1 cellular context compared by ENCODE assay signal in the genomic region with DNA sequence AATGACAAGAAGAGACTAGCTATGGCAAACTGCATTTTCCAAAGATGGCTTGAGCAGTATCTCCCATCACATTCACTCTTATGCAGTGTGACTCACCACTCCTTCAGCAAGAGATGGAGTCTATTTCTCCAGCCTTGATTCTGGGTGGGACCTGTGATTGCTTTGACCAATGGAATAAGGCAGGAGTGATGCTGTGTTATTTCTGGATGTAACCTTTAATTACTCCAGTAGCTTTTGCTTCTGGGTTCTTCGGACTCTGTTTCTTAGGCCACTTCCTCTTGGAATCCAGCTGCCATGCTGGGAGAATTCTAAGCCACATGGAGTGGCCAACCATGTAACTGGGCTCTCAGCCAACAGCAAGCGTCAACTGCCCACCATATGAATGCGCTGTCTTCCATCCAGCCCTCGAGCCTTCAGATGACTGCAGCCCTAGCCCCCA.
TF ChIP-seq lines count a peak whose summit lies in the region.

No MANE protein-coding gene starts in this region.

TF ChIP-seq in K562, 482 proteins besides CTCF, POLR2A, EP300 and RAD21 (continued from another document):
- TF ChIP-seq ILK (tag; IDR thresholded peaks at IDR 0.05; ENCODE audit: borderline replicate concordance, low read depth) (no peak), POLR2B (IDR thresholded peaks at IDR 0.05; ENCODE audit: low read depth, partially characterized antibody) (no peak), ZNF184 (CRISPR knock-in tag; IDR thresholded peaks at IDR 0.05) (no peak)
